In the genomic region with DNA sequence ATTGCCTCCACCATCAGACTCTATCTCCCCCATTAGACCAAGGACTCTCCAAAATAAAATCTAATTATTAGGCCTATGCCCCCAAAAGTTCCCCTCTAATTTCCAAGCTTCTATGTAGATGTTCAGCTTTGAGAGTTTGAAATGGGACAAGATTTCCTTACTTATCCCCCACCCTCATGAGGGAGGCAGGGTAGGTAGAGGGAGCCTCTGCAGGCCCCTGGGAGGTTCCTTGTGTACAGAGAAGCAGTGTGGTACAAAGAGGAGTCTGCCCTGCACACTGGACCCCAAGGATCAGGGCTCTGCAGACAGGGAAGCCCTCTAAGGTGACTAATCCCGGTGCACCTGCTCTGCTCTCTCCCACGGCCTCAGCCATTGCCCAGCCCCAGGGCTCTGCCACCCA, we compare ENCODE assay signal across 22 cellular contexts. TPM values are rescaled to one million over a fixed set of nuclear protein-coding genes. Genes with fewer than 3 reads are reported as not detected.
A peak's percentile ranks its signal among the peaks of the same experiment; 100 is the strongest.
DNase-seq lines count a peak whose midpoint lies in the region; ATAC-seq, FAIRE-seq and TF ChIP-seq lines count a peak whose summit lies in the region.
"Had no signal": no experiment of that assay in that cellular context is flagged by ENCODE, and none has a peak within 500 bp of the region (broad histone marks: within the 10 kb centered on the region; RNA-seq: fewer than 3 reads in every experiment).

No MANE protein-coding gene starts in this region.

- H3K36me3 Mint-ChIP-seq in activated CD4-positive, alpha-beta T cell treated with anti-CD3 and anti-CD28 coated beads, Interleukin-2, amount 10 ng/mL, durations not matched to agents 7 days and 5 days (ENCODE audit: low read depth): no peaks in the 10 kb centered on the region
- H3K36me3 Mint-ChIP-seq in CD14-positive monocyte: no peaks in the 10 kb centered on the region

- no peak overlapping the region for H3K27ac Mint-ChIP-seq in activated CD4-positive, alpha-beta T cell treated with anti-CD3 and anti-CD28 coated beads, Interleukin-2, amount 10 ng/mL, durations not matched to agents 7 days and 5 days
- H3K27ac Mint-ChIP-seq in CD14-positive monocyte: no peak overlapping the region

- H3K9me3 ChIP-seq in RWPE2 (ENCODE audit: severe bottlenecking): no peaks in the 10 kb centered on the region
- H3K9me3 ChIP-seq: BLaER1 treated with 17β-estradiol and CSF1 and Interleukin-3, amounts not matched to agents 10 nM and 100 nM had no signal

- H3K27ac ChIP-seq in RWPE2 (ENCODE audit: poor library complexity, severe bottlenecking): peak overlapping the region; percentile 99
- H3K27ac ChIP-seq in skin epidermis: peak overlapping the region in 7 of 21 experiments; percentile 24 to 90 (median 81)
- H3K27ac ChIP-seq: BLaER1 treated with 17β-estradiol and CSF1 and Interleukin-3, amounts not matched to agents 10 nM and 100 nM had no signal

- H3K4me1 Mint-ChIP-seq in activated CD4-positive, alpha-beta T cell treated with anti-CD3 and anti-CD28 coated beads, Interleukin-2, amount 10 ng/mL, durations not matched to agents 7 days and 5 days: no peaks in the 10 kb centered on the region
- H3K4me1 Mint-ChIP-seq in CD14-positive monocyte: peaks cover 6% of the 10 kb centered on the region

- H3K9me3 Mint-ChIP-seq in activated CD4-positive, alpha-beta T cell treated with anti-CD3 and anti-CD28 coated beads, Interleukin-2, amount 10 ng/mL, durations not matched to agents 7 days and 5 days: no peaks in the 10 kb centered on the region
- peaks cover 0 to 1% (median 0%) of the 10 kb centered on the region in 7 donors for H3K9me3 Mint-ChIP-seq in CD14-positive monocyte

- no peak for DNase-seq in RWPE2 (ENCODE audit: low spot score)
- peak; percentile 69 for DNase-seq in bronchial epithelial cell (ENCODE audit: low read depth)
- peak; percentile 45 for DNase-seq in mesenteric fat pad (ENCODE audit: low spot score)
- DNase-seq in activated CD4-positive, alpha-beta T cell treated with anti-CD3 and anti-CD28 coated beads, Interleukin-2, amount 10 ng/mL, durations not matched to agents 7 days and 5 days: no peak
- no peak for DNase-seq in CD14-positive monocyte (ENCODE audit: low spot score)
- DNase-seq: DND-41, KG1, NCI-H1048, NCI-H146, NCI-H2029 treated with DMSO at 0.1 percent for 48 hours, NCI-H2171, NCI-H526, PC-3, RPMI8226 had no signal

- H3K4me1 ChIP-seq in RWPE2 (ENCODE audit: insufficient read depth, poor library complexity, severe bottlenecking): peaks cover 21% of the 10 kb centered on the region

- POLR2A ChIA-PET in activated CD4-positive, alpha-beta T cell treated with anti-CD3 and anti-CD28 coated beads, Interleukin-2, amount 10 ng/mL, durations not matched to agents 7 days and 5 days (lab: Charles Lee): no interaction called here

- TF ChIP-seq CTCF in RWPE2 (IDR thresholded peaks at IDR 0.05; ENCODE audit: poor library complexity, severe bottlenecking) (no peak), bronchial epithelial cell (IDR thresholded peaks at IDR 0.05; ENCODE audit: insufficient read depth, low read length, severe bottlenecking) (no peak), CD14-positive monocyte (IDR thresholded peaks at IDR 0.05) (no peak)

- H3K27me3 ChIP-seq in RWPE2 (ENCODE audit: insufficient read depth, poor library complexity, severe bottlenecking) (no peaks in the 10 kb centered on the region), bronchial epithelial cell (ENCODE audit: control insufficient read depth, insufficient read depth, low read length) (no peaks in the 10 kb centered on the region)
- H3K27me3 ChIP-seq: BLaER1 treated with 17β-estradiol and CSF1 and Interleukin-3, amounts not matched to agents 10 nM and 100 nM had no signal

- H3K36me3 ChIP-seq in RWPE2 (ENCODE audit: low read depth): peaks cover 38% of the 10 kb centered on the region
- peaks cover 18% of the 10 kb centered on the region for H3K36me3 ChIP-seq in bronchial epithelial cell (ENCODE audit: control insufficient read depth, insufficient read depth, low read length)
- H3K36me3 ChIP-seq: BLaER1 treated with 17β-estradiol and CSF1 and Interleukin-3, amounts not matched to agents 10 nM and 100 nM had no signal

- CTCF ChIA-PET in activated CD4-positive, alpha-beta T cell treated with anti-CD3 and anti-CD28 coated beads, Interleukin-2, amount 10 ng/mL, durations not matched to agents 7 days and 5 days (lab: Charles Lee): interaction anchor here (1.8 to 2.0 kb wide), 2 partner anchors 28 to 73 kb away, joined by 5 to 6 read pairs; no protein-coding TSS in a partner anchor

- no peaks in the 10 kb centered on the region for H3K27me3 Mint-ChIP-seq in activated CD4-positive, alpha-beta T cell treated with anti-CD3 and anti-CD28 coated beads, Interleukin-2, amount 10 ng/mL, durations not matched to agents 7 days and 5 days
- H3K27me3 Mint-ChIP-seq in CD14-positive monocyte (ENCODE audit: low read depth in 3 of 3): peaks cover 0 to 15% (median 6%) of the 10 kb centered on the region in 3 donors

- H3K4me3 Mint-ChIP-seq in activated CD4-positive, alpha-beta T cell treated with anti-CD3 and anti-CD28 coated beads, Interleukin-2, amount 10 ng/mL, durations not matched to agents 7 days and 5 days: no peak overlapping the region
- H3K4me3 Mint-ChIP-seq in CD14-positive monocyte: no peak overlapping the region

- peak overlapping the region; percentile 49 for H3K4me3 ChIP-seq in RWPE2 (ENCODE audit: severe bottlenecking)
- peak overlapping the region; percentile 45 for H3K4me3 ChIP-seq in bronchial epithelial cell (ENCODE audit: low read depth, low read length)
- peak overlapping the region in 5 of 7 experiments; percentile 13 to 41 (median 38) for H3K4me3 ChIP-seq in skin epidermis
- H3K4me3 ChIP-seq: BLaER1 treated with 17β-estradiol and CSF1 and Interleukin-3, amounts not matched to agents 10 nM and 100 nM had no signal

- intact Hi-C loops in CD14-positive monocyte (cut with micrococcal nuclease): no loop called here

- no peak for FAIRE-seq in bronchial epithelial cell (lab: Jason Lieb, UNC)
- FAIRE-seq: H54 had no signal

- ATAC-seq in RWPE2 (ENCODE audit: low read depth): no peak
- ATAC-seq in GM21619 (IDR thresholded peaks at IDR 0.05; ENCODE audit: unreplicated experiment): no peak
- no peak for ATAC-seq in esophagus mucosa
- ATAC-seq: PC-3 had no signal

RNA-seq across cellular contexts. Expression of gene KRT17, which starts 2.5 kb away (rescaled TPM):
- total RNA-seq in bronchial epithelial cell: 25,286 and 30,463 TPM in 2 replicates
- total RNA-seq in mesenteric fat pad: not detected
- total RNA-seq in activated CD4-positive, alpha-beta T cell treated with anti-CD3 and anti-CD28 coated beads, Interleukin-2, amount 10 ng/mL, durations not matched to agents 7 days and 5 days: under 1 TPM in 1 of 2 experiments, not detected in 1; 0.25 TPM
- polyA plus RNA-seq in CD14-positive monocyte: not detected
- 380 TPM for total RNA-seq in esophagus mucosa
- total RNA-seq: G401 had no signal

RNA-seq across cellular contexts. Expression of gene KRT16, which starts 9.3 kb away (rescaled TPM):
- 1,390 and 10,131 TPM in 2 replicates for total RNA-seq in bronchial epithelial cell
- 5.5 TPM for total RNA-seq in mesenteric fat pad
- not detected for total RNA-seq in activated CD4-positive, alpha-beta T cell treated with anti-CD3 and anti-CD28 coated beads, Interleukin-2, amount 10 ng/mL, durations not matched to agents 7 days and 5 days
- polyA plus RNA-seq in CD14-positive monocyte: not detected
- 2,310 TPM for total RNA-seq in esophagus mucosa
- total RNA-seq: G401 had no signal

RNA-seq across cellular contexts. Expression of gene KRT14, which starts 35.2 kb away (rescaled TPM):
- 463 and 1,445 TPM in 2 replicates for total RNA-seq in bronchial epithelial cell
- total RNA-seq in mesenteric fat pad: 1.00 TPM
- total RNA-seq in activated CD4-positive, alpha-beta T cell treated with anti-CD3 and anti-CD28 coated beads, Interleukin-2, amount 10 ng/mL, durations not matched to agents 7 days and 5 days: not detected
- polyA plus RNA-seq in CD14-positive monocyte: not detected
- 5,105 TPM for total RNA-seq in esophagus mucosa
- total RNA-seq: G401, HT-29 had no signal

RNA-seq across cellular contexts. Expression of gene KRT9, which starts 50.1 kb away (rescaled TPM):
- total RNA-seq in bronchial epithelial cell (0.26 and 0.51 TPM in 2 replicates), mesenteric fat pad (not detected), esophagus mucosa (0.16 TPM)
- not detected for total RNA-seq in activated CD4-positive, alpha-beta T cell treated with anti-CD3 and anti-CD28 coated beads, Interleukin-2, amount 10 ng/mL, durations not matched to agents 7 days and 5 days
- not detected for polyA plus RNA-seq in CD14-positive monocyte
- total RNA-seq: G401, HT-29, M059J, PC-3 had no signal

Comparison
In these comparisons a context has a peak if more than half of its experiments do, and no peak if none do; other contexts are left out.
1. DNase-seq: peak in bronchial epithelial cell (single experiment) and mesenteric fat pad (single experiment); none in RWPE2 (single experiment), activated CD4-positive, alpha-beta T cell treated with anti-CD3 and anti-CD28 coated beads, Interleukin-2, amount 10 ng/mL, durations not matched to agents 7 days and 5 days (single experiment) and CD14-positive monocyte (single experiment).
2. RNA of gene KRT17, which starts 2.5 kb away (total RNA-seq): 25,286 to 30,463 TPM in bronchial epithelial cell and 380 TPM in esophagus mucosa (single experiment); 0.25 TPM in activated CD4-positive, alpha-beta T cell treated with anti-CD3 and anti-CD28 coated beads, Interleukin-2, amount 10 ng/mL, durations not matched to agents 7 days and 5 days and not detected in mesenteric fat pad (single experiment); every median in the first group is over 100 times any median in the second.
3. RNA of gene KRT16, which starts 9.3 kb away (total RNA-seq): 2,310 TPM in esophagus mucosa (single experiment) and 1,390 to 10,131 TPM in bronchial epithelial cell; 5.5 TPM in mesenteric fat pad (single experiment) and not detected in activated CD4-positive, alpha-beta T cell treated with anti-CD3 and anti-CD28 coated beads, Interleukin-2, amount 10 ng/mL, durations not matched to agents 7 days and 5 days; every median in the first group is over 100 times any median in the second.
4. RNA of gene KRT14, which starts 35.2 kb away (total RNA-seq): 5,105 TPM in esophagus mucosa (single experiment) and 463 to 1,445 TPM in bronchial epithelial cell; 1.00 TPM in mesenteric fat pad (single experiment) and not detected in activated CD4-positive, alpha-beta T cell treated with anti-CD3 and anti-CD28 coated beads, Interleukin-2, amount 10 ng/mL, durations not matched to agents 7 days and 5 days; every median in the first group is over 100 times any median in the second.
5. Peak in every context shown above with its lines, with median percentiles within 50 percentile points of each other: H3K4me3 ChIP-seq.